20 cellular contexts compared by ENCODE assay signal in genomic region chr2:227551804-227552203, GRCh38. TPM values are rescaled to one million over a fixed set of nuclear protein-coding genes. Genes with fewer than 3 reads are reported as not detected.
DNase-seq lines count a peak whose midpoint lies in the region; ATAC-seq and TF ChIP-seq lines count a peak whose summit lies in the region.
"Had no signal": no experiment of that assay in that cellular context is flagged by ENCODE, and none has a peak within 500 bp of the region (broad histone marks: within the 10 kb centered on the region; RNA-seq: fewer than 3 reads in every experiment).

No MANE protein-coding gene starts in this region.

- no peak for TF ChIP-seq CTCF in HFFc6 (IDR thresholded peaks at IDR 0.05)

- CTCF ChIA-PET in activated naive CD4-positive, alpha-beta T cell treated with anti-CD3 and anti-CD28 coated beads, Interleukin-2, amount 10 ng/mL, durations not matched to agents 7 days and 5 days (lab: Charles Lee) = no interaction called here

- H3K27me3 Mint-ChIP-seq in activated naive CD4-positive, alpha-beta T cell treated with anti-CD3 and anti-CD28 coated beads, Interleukin-2, amount 10 ng/mL, durations not matched to agents 7 days and 5 days = no peaks in the 10 kb centered on the region
- H3K27me3 Mint-ChIP-seq in HFFc6 (ENCODE audit: insufficient read depth) (no peaks in the 10 kb centered on the region), immature natural killer cell (ENCODE audit: low read depth in 3 of 3) (peaks cover 0 to 2% (median 0%) of the 10 kb centered on the region in 3 donors)
- no peaks in the 10 kb centered on the region for H3K27me3 Mint-ChIP-seq in activated naive CD8-positive, alpha-beta T cell treated with anti-CD3 and anti-CD28 coated beads, Interleukin-2, amount 50 U/mL, for 24 hours
- H3K27me3 Mint-ChIP-seq: CD4-positive, alpha-beta T cell had no signal

- no peak for ATAC-seq in activated naive CD4-positive, alpha-beta T cell treated with anti-CD3 and anti-CD28 coated beads, Interleukin-2, amount 50 U/mL, for 72 hours
- ATAC-seq in activated naive CD8-positive, alpha-beta T cell treated with anti-CD3 and anti-CD28 coated beads, Interleukin-2, amount 50 U/mL, for 24 hours = no peak

- no peaks in the 10 kb centered on the region for H3K9me3 Mint-ChIP-seq in activated naive CD4-positive, alpha-beta T cell treated with anti-CD3 and anti-CD28 coated beads, Interleukin-2, amount 10 ng/mL, durations not matched to agents 7 days and 5 days
- no peaks in the 10 kb centered on the region for H3K9me3 Mint-ChIP-seq in activated naive CD4-positive, alpha-beta T cell treated with anti-CD3 and anti-CD28 coated beads, Interleukin-2, amount 50 U/mL, for 72 hours
- no peaks in the 10 kb centered on the region for H3K9me3 Mint-ChIP-seq in HFFc6
- no peaks in the 10 kb centered on the region for H3K9me3 Mint-ChIP-seq in immature natural killer cell
- H3K9me3 Mint-ChIP-seq in activated naive CD8-positive, alpha-beta T cell treated with anti-CD3 and anti-CD28 coated beads, Interleukin-2, amount 50 U/mL, for 24 hours = no peaks in the 10 kb centered on the region
- H3K9me3 Mint-ChIP-seq: CD14-positive monocyte; CD4-positive, alpha-beta T cell had no signal

- peaks cover 31% of the 10 kb centered on the region for H3K36me3 Mint-ChIP-seq in activated naive CD4-positive, alpha-beta T cell treated with anti-CD3 and anti-CD28 coated beads, Interleukin-2, amount 10 ng/mL, durations not matched to agents 7 days and 5 days
- H3K36me3 Mint-ChIP-seq in activated naive CD4-positive, alpha-beta T cell treated with anti-CD3 and anti-CD28 coated beads, Interleukin-2, amount 50 U/mL, for 72 hours = peaks cover 0 to 21% of the 10 kb centered on the region in 2 donors
- H3K36me3 Mint-ChIP-seq in HFFc6 (ENCODE audit: low read depth) (peaks cover 18% of the 10 kb centered on the region), immature natural killer cell (peaks cover 5 to 32% (median 7%) of the 10 kb centered on the region in 3 donors)
- peaks cover 42% of the 10 kb centered on the region for H3K36me3 Mint-ChIP-seq in activated naive CD8-positive, alpha-beta T cell treated with anti-CD3 and anti-CD28 coated beads, Interleukin-2, amount 50 U/mL, for 24 hours (ENCODE audit: low read depth)

- no peaks in the 10 kb centered on the region for H3K4me1 Mint-ChIP-seq in activated naive CD4-positive, alpha-beta T cell treated with anti-CD3 and anti-CD28 coated beads, Interleukin-2, amount 10 ng/mL, durations not matched to agents 7 days and 5 days
- no peaks in the 10 kb centered on the region for H3K4me1 Mint-ChIP-seq in HFFc6 (ENCODE audit: low read depth)
- peaks cover 0 to 6% of the 10 kb centered on the region in 2 donors for H3K4me1 Mint-ChIP-seq in immature natural killer cell
- H3K4me1 Mint-ChIP-seq in activated naive CD8-positive, alpha-beta T cell treated with anti-CD3 and anti-CD28 coated beads, Interleukin-2, amount 50 U/mL, for 24 hours = no peaks in the 10 kb centered on the region
- H3K4me1 Mint-ChIP-seq: CD14-positive monocyte had no signal

- in situ Hi-C loops in KBM-7 (cut with MboI; ENCODE audit: low pct_unique_long_range_greater_than_20kb, low sequenced_read_pairs) = no loop called here

- no peak for DNase-seq in activated naive CD4-positive, alpha-beta T cell treated with anti-CD3 and anti-CD28 coated beads, Interleukin-2, amount 10 ng/mL, durations not matched to agents 7 days and 5 days
- no peak for DNase-seq in activated naive CD4-positive, alpha-beta T cell treated with anti-CD3 and anti-CD28 coated beads, Interleukin-2, amount 50 U/mL, for 72 hours (ENCODE audit: low spot score in 2 of 2)
- DNase-seq in HFFc6 (no peak), immature natural killer cell (no peak), KBM-7 (no peak), NCI-H2171 treated with DMSO at 0.1 percent for 48 hours (lab: John Stamatoyannopoulos, UW) (no peak)
- no peak for DNase-seq in activated naive CD8-positive, alpha-beta T cell treated with anti-CD3 and anti-CD28 coated beads, Interleukin-2, amount 50 U/mL, for 24 hours
- DNase-seq: BE2C; Calu3; CD4-positive, alpha-beta T cell; COR-L47; DMS53; DMS79 treated with DMSO at 0.1 percent for 48 hours; GF-D8; GOT3; HCEC 1CT had no signal

- peak overlapping the region; percentile 67 for H3K27ac Mint-ChIP-seq in activated naive CD4-positive, alpha-beta T cell treated with anti-CD3 and anti-CD28 coated beads, Interleukin-2, amount 10 ng/mL, durations not matched to agents 7 days and 5 days
- H3K27ac Mint-ChIP-seq in activated naive CD4-positive, alpha-beta T cell treated with anti-CD3 and anti-CD28 coated beads, Interleukin-2, amount 50 U/mL, for 72 hours = peak overlapping the region in 1 of 2 donors; percentile 69
- H3K27ac Mint-ChIP-seq in HFFc6 (peak overlapping the region; percentile 42), immature natural killer cell (peak overlapping the region in 4 of 6 donors; percentile 3 to 46 (median 31))
- H3K27ac Mint-ChIP-seq in activated naive CD8-positive, alpha-beta T cell treated with anti-CD3 and anti-CD28 coated beads, Interleukin-2, amount 50 U/mL, for 24 hours = no peak overlapping the region
- H3K27ac Mint-ChIP-seq: CD4-positive, alpha-beta T cell had no signal

- H3K4me3 Mint-ChIP-seq in activated naive CD4-positive, alpha-beta T cell treated with anti-CD3 and anti-CD28 coated beads, Interleukin-2, amount 10 ng/mL, durations not matched to agents 7 days and 5 days = no peak overlapping the region
- H3K4me3 Mint-ChIP-seq in HFFc6 (no peak overlapping the region), immature natural killer cell (no peak overlapping the region)
- H3K4me3 Mint-ChIP-seq in activated naive CD8-positive, alpha-beta T cell treated with anti-CD3 and anti-CD28 coated beads, Interleukin-2, amount 50 U/mL, for 24 hours = no peak overlapping the region
- H3K4me3 Mint-ChIP-seq: CD14-positive monocyte; CD4-positive, alpha-beta T cell had no signal

RNA-seq across cellular contexts. Expression of gene SCYGR2, which starts 46.9 kb away (rescaled TPM):
- not detected for total RNA-seq in activated naive CD4-positive, alpha-beta T cell treated with anti-CD3 and anti-CD28 coated beads, Interleukin-2, amount 50 U/mL, for 72 hours
- not detected for total RNA-seq in HFFc6 (2021; fragmentation: NEBNext Ultra II Directional; extraction: Animal tissue kit (Norgen Biotek cat#: 25700))
- polyA plus RNA-seq in immature natural killer cell = not detected
- total RNA-seq: Calu3; CD4-positive, alpha-beta T cell; Daoy; G401 had no signal
- polyA plus RNA-seq: AG04450, CD14-positive monocyte had no signal
